In genomic region chr10:31133628-31134302, GRCh38 we compare ENCODE assay signal across 8 cellular contexts.
A peak's percentile ranks its signal among the peaks of the same experiment; 100 is the strongest.
DNase-seq lines count a peak whose midpoint lies in the region; ATAC-seq and TF ChIP-seq lines count a peak whose summit lies in the region.

No MANE protein-coding gene starts in this region.

- H3K36me3 ChIP-seq in H7 (replicated peaks; ENCODE audit: control insufficient read depth, insufficient read depth, low read length) (no peaks in the 10 kb centered on the region), duodenal mucosa (ENCODE audit: control insufficient read depth in 1 of 2, insufficient read depth in 2 of 2, low read length in 2 of 2) (no peaks in the 10 kb centered on the region)

- peak; percentile 77 for DNase-seq in EH (ENCODE audit: low read depth)
- peak; percentile 90 for DNase-seq in H7
- DNase-seq in NCI-H2171 (lab: John Stamatoyannopoulos, UW), result peak; percentile 82
- DNase-seq in activated CD4-positive, alpha-beta T cell treated with anti-CD3 and anti-CD28 coated beads, Interleukin-2, amount 50 U/mL, for 48 hours, result peak; percentile 74 to 75
- DNase-seq in lower leg skin (ENCODE audit: low spot score in 2 of 2), result peak; percentile 52 to 95
- peak; percentile 62 to 69 for DNase-seq in stimulated activated CD4-positive, alpha-beta T cell treated with anti-CD3 and anti-CD28 coated beads, Interleukin-2, amount 100 ng/mL, for 48 hours

- no peak for TF ChIP-seq CTCF in lower leg skin (IDR thresholded peaks at IDR 0.05)

- H3K4me1 ChIP-seq in duodenal mucosa (ENCODE audit: control insufficient read depth in 1 of 2, insufficient read depth in 2 of 2, low read length in 2 of 2), result peaks cover 21 to 23% of the 10 kb centered on the region in 2 donors

- H3K27me3 ChIP-seq in H7 (ENCODE audit: control insufficient read depth, insufficient read depth, low read length) (peaks cover 2% of the 10 kb centered on the region; the same call in 1 of the 2 replicates), duodenal mucosa (ENCODE audit: control insufficient read depth in 1 of 2, insufficient read depth in 2 of 2, low read length in 2 of 2) (no peaks in the 10 kb centered on the region)

- no peak for ATAC-seq in HG03378 (IDR thresholded peaks at IDR 0.05; ENCODE audit: unreplicated experiment)

- H3K4me3 ChIP-seq in H7 (ENCODE audit: insufficient read depth, low read depth, low read length) (peak overlapping the region; percentile 44), duodenal mucosa (ENCODE audit: low read depth in 1 of 2, low read length in 2 of 2) (peak overlapping the region; percentile 66 to 67), lower leg skin (ENCODE audit: low read depth, poor library complexity, severe bottlenecking) (peak overlapping the region; percentile 29)

- intact Hi-C loops in lower leg skin (cut with DNase I; ENCODE audit: low total_unique reads), result no loop called here

- peak overlapping the region; percentile 70 for H3K27ac ChIP-seq in duodenal mucosa (ENCODE audit: low read depth, low read length)

- TF ChIP-seq POLR2A in lower leg skin (IDR thresholded peaks at IDR 0.05), result no peak

- no peaks in the 10 kb centered on the region for H3K9me3 ChIP-seq in duodenal mucosa (ENCODE audit: control insufficient read depth in 1 of 2, low read length in 2 of 2)

- WGBS in lower leg skin, 2 donors, result 4 to 5% methylated on average over 19 to 30 of the region's 43 CpGs

- peak overlapping the region; percentile 42 to 43 for H3K9ac ChIP-seq in duodenal mucosa (ENCODE audit: low read depth in 1 of 2, low read length in 2 of 2)
